17 cellular contexts compared by ENCODE assay signal in the genomic region with DNA sequence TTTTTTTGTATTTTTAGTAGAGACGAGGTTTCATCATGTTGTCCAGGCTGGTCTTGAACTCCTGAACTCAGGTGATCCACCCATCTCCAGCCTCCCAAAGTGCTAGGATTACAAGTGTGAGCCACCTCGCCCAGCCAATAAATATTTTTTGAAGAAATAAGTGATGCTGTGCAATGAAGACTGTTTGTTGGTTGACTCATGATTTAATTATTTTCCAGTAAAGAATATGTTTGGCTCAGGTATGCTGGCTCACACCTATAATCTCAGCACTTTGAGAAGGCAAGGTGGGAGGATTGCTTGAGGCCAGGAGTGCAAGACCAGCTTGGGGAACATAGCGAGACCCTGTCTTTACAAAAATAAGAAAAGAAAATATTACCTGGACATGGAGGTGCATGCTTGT.
"Had no signal": no experiment of that assay in that cellular context is flagged by ENCODE, and none has a peak within 500 bp of the region (broad histone marks: within the 10 kb centered on the region; RNA-seq: fewer than 3 reads in every experiment).

No MANE protein-coding gene starts in this region.

- H3K9me3 Mint-ChIP-seq: effector memory CD8-positive, alpha-beta T cell had no signal

- H3K27me3 Mint-ChIP-seq: naive thymus-derived CD4-positive, alpha-beta T cell; stimulated activated naive CD8-positive, alpha-beta T cell treated with anti-CD3 and anti-CD28 coated beads, Interleukin-15, Interleukin-2, amounts not matched to agents 100 ng/mL and 50 ng/mL, for 24 hours had no signal

- H3K27ac ChIP-seq: foreskin keratinocyte, left ventricle myocardium inferior, neutrophil, psoas muscle, tibial artery, upper lobe of right lung had no signal

- H3K4me3 Mint-ChIP-seq: effector memory CD8-positive, alpha-beta T cell; nephron progenitor cell; stimulated activated memory B cell treated with anti-CD40 and anti-IgM and Interleukin-4, amounts not matched to agents 10 μg/mL and 1 μg/mL and 100 μg/mL, for 72 hours; stimulated activated naive CD8-positive, alpha-beta T cell treated with anti-CD3 and anti-CD28 coated beads, Interleukin-15, Interleukin-2, amounts not matched to agents 100 ng/mL and 50 ng/mL, for 24 hours had no signal

- DNase-seq: effector memory CD8-positive, alpha-beta T cell; left ventricle myocardium inferior; naive thymus-derived CD4-positive, alpha-beta T cell; nephron progenitor cell; psoas muscle; spleen; stimulated activated CD4-positive, alpha-beta T cell treated with anti-CD3 and anti-CD28 coated beads, Interleukin-15, amount 100 ng/mL, for 24 hours; stimulated activated CD4-positive, alpha-beta T cell treated with anti-CD3 and anti-CD28 coated beads, Interleukin-1b, Interleukin-23, amount 100 ng/mL, for 48 hours; stimulated activated CD4-positive, alpha-beta T cell treated with anti-CD3 and anti-CD28 coated beads, Interleukin-4, amount 100 ng/mL, for 24 hours; tibial artery; upper lobe of right lung had no signal

- H3K4me3 ChIP-seq: left ventricle myocardium inferior, lung, psoas muscle, spleen, tibial artery, upper lobe of right lung had no signal

- H3K27me3 ChIP-seq: neutrophil, spleen, tibial artery, upper lobe of right lung had no signal

- H3K4me1 ChIP-seq: foreskin keratinocyte, psoas muscle had no signal

- H3K27ac Mint-ChIP-seq: nephron progenitor cell; stimulated activated memory B cell treated with anti-CD40 and anti-IgM and Interleukin-4, amounts not matched to agents 10 μg/mL and 1 μg/mL and 100 μg/mL, for 72 hours; stimulated activated naive CD8-positive, alpha-beta T cell treated with anti-CD3 and anti-CD28 coated beads, Interleukin-15, Interleukin-2, amounts not matched to agents 100 ng/mL and 50 ng/mL, for 24 hours had no signal

- H3K36me3 ChIP-seq: left ventricle myocardium inferior, neutrophil, spleen, tibial artery, upper lobe of right lung had no signal

- H3K9me3 ChIP-seq: left ventricle myocardium inferior, neutrophil, psoas muscle, spleen, tibial artery, upper lobe of right lung had no signal

- ATAC-seq: effector memory CD8-positive, alpha-beta T cell; foreskin keratinocyte; naive thymus-derived CD4-positive, alpha-beta T cell; psoas muscle; sciatic nerve; stimulated activated memory B cell treated with anti-CD40 and anti-IgM and Interleukin-4, amounts not matched to agents 10 μg/mL and 1 μg/mL and 100 μg/mL, for 72 hours; upper lobe of right lung had no signal

- H3K4me1 Mint-ChIP-seq: stimulated activated memory B cell treated with anti-CD40 and anti-IgM and Interleukin-4, amounts not matched to agents 10 μg/mL and 1 μg/mL and 100 μg/mL, for 72 hours had no signal
